Comparison of ENCODE assay signal across 6 cellular contexts in genomic region chr6:160233950-160234629, GRCh38. TPM values are rescaled to one million over a fixed set of nuclear protein-coding genes. Genes with fewer than 3 reads are reported as not detected.
"Had no signal": no experiment of that assay in that cellular context is flagged by ENCODE, and none has a peak within 500 bp of the region (broad histone marks: within the 10 kb centered on the region; RNA-seq: fewer than 3 reads in every experiment).

No MANE protein-coding gene starts in this region.

RNA-seq across cellular contexts. Expression of gene SLC22A2, which starts 24.5 kb away (rescaled TPM):
- total RNA-seq: M059J, PC-3, Peyer's patch, Right ventricle myocardium superior, SJSA1 had no signal
- polyA plus RNA-seq: SK-N-SH had no signal
